24 cellular contexts compared by ENCODE assay signal in genomic region chr21:16815228-16815627, GRCh38.
"Had no signal": no experiment of that assay in that cellular context is flagged by ENCODE, and none has a peak within 500 bp of the region (broad histone marks: within the 10 kb centered on the region; RNA-seq: fewer than 3 reads in every experiment).

No MANE protein-coding gene starts in this region.

- H3K4me3 Mint-ChIP-seq: activated naive CD8-positive, alpha-beta T cell treated with anti-CD3 and anti-CD28 coated beads for 36 hours; nephron progenitor cell; T-helper 17 cell had no signal

- H3K36me3 ChIP-seq: sigmoid colon, thoracic aorta, upper lobe of right lung had no signal

- H3K27me3 Mint-ChIP-seq: activated naive CD8-positive, alpha-beta T cell treated with anti-CD3 and anti-CD28 coated beads for 36 hours; T-helper 17 cell had no signal

- H3K27me3 ChIP-seq: foreskin keratinocyte, hepatocyte, sigmoid colon, upper lobe of right lung had no signal

- H3K4me1 Mint-ChIP-seq: activated naive CD8-positive, alpha-beta T cell treated with anti-CD3 and anti-CD28 coated beads for 36 hours; T-helper 17 cell had no signal

- H3K4me1 ChIP-seq: foreskin keratinocyte, sigmoid colon, upper lobe of right lung had no signal

- H3K9me3 Mint-ChIP-seq: nephron progenitor cell had no signal

- H3K4me3 ChIP-seq: hepatocyte, sigmoid colon, thoracic aorta, upper lobe of right lung had no signal

- H2AFZ ChIP-seq: hepatocyte had no signal

- H3K79me2 ChIP-seq: hepatocyte had no signal

- DNase-seq: activated CD4-positive, alpha-beta T cell treated with anti-CD3 and anti-CD28 coated beads for 4 hours; activated CD4-positive, alpha-beta T cell treated with anti-CD3 and anti-CD28 coated beads, Interleukin-2, amount 50 U/mL, for 48 hours; activated CD4-positive, CD25-positive, alpha-beta regulatory T cell; activated CD8-positive, alpha-beta memory T cell treated with anti-CD3 and anti-CD28 coated beads, Interleukin-2, amount 50 U/mL, for 48 hours; activated naive CD4-positive, alpha-beta T cell treated with Interleukin-2 at 50 U/mL for 16 hours; activated naive CD8-positive, alpha-beta T cell treated with anti-CD3 and anti-CD28 coated beads for 36 hours; activated T-cell treated with anti-CD3 and anti-CD28 coated beads, Interleukin-2, amount 50 U/mL, for 48 hours; central memory CD4-positive, alpha-beta T cell; dermis blood vessel endothelial cell; effector CD8-positive, alpha-beta T cell; erythroblast; foreskin keratinocyte; left ventricle myocardium superior; mammary epithelial cell; nephron progenitor cell; occipital lobe; sigmoid colon; stimulated activated CD4-positive, alpha-beta T cell treated with anti-CD3 and anti-CD28 coated beads, Interleukin-2, amount 100 ng/mL, for 48 hours; stimulated activated CD8-positive, alpha-beta memory T cell treated with anti-CD3 and anti-CD28 coated beads, Interleukin-4, amount 100 ng/mL, for 48 hours; stimulated activated naive CD4-positive, alpha-beta T cell; T-helper 17 cell; upper lobe of right lung had no signal

- ATAC-seq: foreskin keratinocyte, left ventricle myocardium superior, T-helper 17 cell, upper lobe of right lung had no signal

- H3K27ac Mint-ChIP-seq: activated naive CD8-positive, alpha-beta T cell treated with anti-CD3 and anti-CD28 coated beads for 36 hours; nephron progenitor cell; T-helper 17 cell had no signal

- H3K9me3 ChIP-seq: sigmoid colon, thoracic aorta, upper lobe of right lung had no signal

- H3K27ac ChIP-seq: foreskin keratinocyte, hepatocyte, sigmoid colon, thoracic aorta, upper lobe of right lung had no signal

- H3K36me3 Mint-ChIP-seq: activated naive CD8-positive, alpha-beta T cell treated with anti-CD3 and anti-CD28 coated beads for 36 hours had no signal

- H3K4me2 ChIP-seq: hepatocyte had no signal
